ENCODE assay signal across 8 cellular contexts in the genomic region with DNA sequence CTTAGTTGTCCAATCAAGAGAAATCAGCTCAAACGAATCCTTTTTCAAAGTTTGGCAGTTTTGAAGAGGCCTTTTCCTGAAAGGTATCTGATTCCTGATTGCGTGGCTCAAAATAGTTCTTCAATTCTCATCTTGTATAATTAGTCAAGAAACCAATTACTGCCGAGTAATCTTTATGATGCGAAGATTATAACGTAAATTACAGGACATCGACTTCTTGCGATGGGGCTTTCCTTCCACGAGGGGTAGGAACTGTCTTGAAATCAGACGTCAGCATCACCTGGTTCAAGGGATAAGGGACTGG.
DNase-seq lines count a peak whose midpoint lies in the region; TF ChIP-seq lines count a peak whose summit lies in the region.

No MANE protein-coding gene starts in this region.

- no peaks in the 10 kb centered on the region for H3K27me3 Mint-ChIP-seq in activated naive CD4-positive, alpha-beta T cell treated with anti-CD3 and anti-CD28 coated beads, Interleukin-2, amount 10 ng/mL, durations not matched to agents 7 days and 5 days

- no peaks in the 10 kb centered on the region for H4K20me1 ChIP-seq in MM.1S (ENCODE audit: insufficient read depth, low read length)

- H3K4me3 ChIP-seq in MM.1S (ENCODE audit: low read length) = peak overlapping the region; percentile 56
- peak overlapping the region; percentile 42 for H3K4me3 ChIP-seq in epithelial cell of esophagus (ENCODE audit: low read length)
- H3K4me3 ChIP-seq in parathyroid adenoma (ENCODE audit: low read depth, low read length) = peak overlapping the region; percentile 84

- H3K9me2 ChIP-seq in MM.1S (replicated peaks; ENCODE audit: insufficient read depth, low read length) = no peaks in the 10 kb centered on the region

- no peak for DNase-seq in activated naive CD4-positive, alpha-beta T cell treated with anti-CD3 and anti-CD28 coated beads, Interleukin-2, amount 10 ng/mL, durations not matched to agents 7 days and 5 days
- DNase-seq in activated naive CD4-positive, alpha-beta T cell treated with anti-CD3 and anti-CD28 coated beads, Interleukin-2, amount 50 U/mL, for 16 hours = no peak
- DNase-seq in MM.1S = no peak
- DNase-seq in epithelial cell of esophagus (ENCODE audit: low read depth) = no peak
- no peak for DNase-seq in stimulated activated CD4-positive, alpha-beta T cell treated with anti-CD3 and anti-CD28 coated beads, Interleukin-2, amount 100 ng/mL, for 24 hours
- no peak for DNase-seq in globus pallidus (ENCODE audit: low spot score)
- no peak for DNase-seq in HuH-7 (ENCODE audit: low spot score)

- H3K27me3 ChIP-seq in MM.1S (replicated peaks; ENCODE audit: insufficient read depth, low read length) (no peaks in the 10 kb centered on the region), parathyroid adenoma (ENCODE audit: control insufficient read depth, insufficient read depth, low read length) (no peaks in the 10 kb centered on the region)

- peak overlapping the region; percentile 75 for H3K4me3 Mint-ChIP-seq in activated naive CD4-positive, alpha-beta T cell treated with anti-CD3 and anti-CD28 coated beads, Interleukin-2, amount 10 ng/mL, durations not matched to agents 7 days and 5 days

- H3K4me2 ChIP-seq in MM.1S (ENCODE audit: low read depth, low read length) (peak overlapping the region; percentile 74), parathyroid adenoma (ENCODE audit: low read length) (peak overlapping the region; percentile 89)

- H3K36me3 ChIP-seq in MM.1S (replicated peaks; ENCODE audit: insufficient read depth, low read length) (0 out of 2 replicates have a peak, but pooled peaks cover under 1% of the 10 kb centered on the region), parathyroid adenoma (ENCODE audit: control insufficient read depth, insufficient read depth, low read length) (no peaks in the 10 kb centered on the region)

- H3K79me2 ChIP-seq in MM.1S (ENCODE audit: low read length) (peaks cover 8% of the 10 kb centered on the region), parathyroid adenoma (no peaks in the 10 kb centered on the region)

- H3K4me1 ChIP-seq in MM.1S (ENCODE audit: low read length) = peaks cover 7% of the 10 kb centered on the region
- H3K4me1 ChIP-seq in parathyroid adenoma = peaks cover 7% of the 10 kb centered on the region

- peaks cover 18% of the 10 kb centered on the region for H3K36me3 Mint-ChIP-seq in activated naive CD4-positive, alpha-beta T cell treated with anti-CD3 and anti-CD28 coated beads, Interleukin-2, amount 10 ng/mL, durations not matched to agents 7 days and 5 days

- CTCF ChIA-PET in activated naive CD4-positive, alpha-beta T cell treated with anti-CD3 and anti-CD28 coated beads, Interleukin-2, amount 10 ng/mL, durations not matched to agents 7 days and 5 days (lab: Charles Lee) = interaction anchor here (1.0 kb wide), 1 partner anchor 9 kb away, joined by 4 read pairs; no protein-coding TSS in a partner anchor

- H3K4me1 Mint-ChIP-seq in activated naive CD4-positive, alpha-beta T cell treated with anti-CD3 and anti-CD28 coated beads, Interleukin-2, amount 10 ng/mL, durations not matched to agents 7 days and 5 days = peaks cover 25% of the 10 kb centered on the region

- no peak for TF ChIP-seq CTCF in MM.1S (IDR thresholded peaks at IDR 0.05; ENCODE audit: low read length)
- TF ChIP-seq CTCF in epithelial cell of esophagus (IDR thresholded peaks at IDR 0.05; ENCODE audit: insufficient read depth, low read depth, low read length, missing control alignments) = no peak
- no peak for TF ChIP-seq CTCF in parathyroid adenoma (IDR thresholded peaks at IDR 0.05)

- H3F3A ChIP-seq in MM.1S (ENCODE audit: insufficient read depth, low read length) = peaks cover 16% of the 10 kb centered on the region

- peak overlapping the region; percentile 73 for H3K27ac Mint-ChIP-seq in activated naive CD4-positive, alpha-beta T cell treated with anti-CD3 and anti-CD28 coated beads, Interleukin-2, amount 10 ng/mL, durations not matched to agents 7 days and 5 days

- H3K27ac ChIP-seq in MM.1S (ENCODE audit: low read length) = peak overlapping the region; percentile 61; the same call in 1 of the 2 replicates
- H3K27ac ChIP-seq in parathyroid adenoma = peak overlapping the region; percentile 92

- peak overlapping the region; percentile 54 for H3K9ac ChIP-seq in MM.1S (ENCODE audit: low read length)
- no peak overlapping the region for H3K9ac ChIP-seq in parathyroid adenoma

- no peaks in the 10 kb centered on the region for H3K9me3 ChIP-seq in MM.1S (replicated peaks; ENCODE audit: insufficient read depth, low read length)
- H3K9me3 ChIP-seq in parathyroid adenoma (ENCODE audit: control insufficient read depth, low read length) = no peaks in the 10 kb centered on the region

- peak overlapping the region; percentile 71 for H2AFZ ChIP-seq in MM.1S (ENCODE audit: low read length)
- H2AFZ ChIP-seq in parathyroid adenoma = peak overlapping the region; percentile 97

- no peaks in the 10 kb centered on the region for H3K9me3 Mint-ChIP-seq in activated naive CD4-positive, alpha-beta T cell treated with anti-CD3 and anti-CD28 coated beads, Interleukin-2, amount 10 ng/mL, durations not matched to agents 7 days and 5 days
